1 cellular context compared by ENCODE assay signal in the genomic region with DNA sequence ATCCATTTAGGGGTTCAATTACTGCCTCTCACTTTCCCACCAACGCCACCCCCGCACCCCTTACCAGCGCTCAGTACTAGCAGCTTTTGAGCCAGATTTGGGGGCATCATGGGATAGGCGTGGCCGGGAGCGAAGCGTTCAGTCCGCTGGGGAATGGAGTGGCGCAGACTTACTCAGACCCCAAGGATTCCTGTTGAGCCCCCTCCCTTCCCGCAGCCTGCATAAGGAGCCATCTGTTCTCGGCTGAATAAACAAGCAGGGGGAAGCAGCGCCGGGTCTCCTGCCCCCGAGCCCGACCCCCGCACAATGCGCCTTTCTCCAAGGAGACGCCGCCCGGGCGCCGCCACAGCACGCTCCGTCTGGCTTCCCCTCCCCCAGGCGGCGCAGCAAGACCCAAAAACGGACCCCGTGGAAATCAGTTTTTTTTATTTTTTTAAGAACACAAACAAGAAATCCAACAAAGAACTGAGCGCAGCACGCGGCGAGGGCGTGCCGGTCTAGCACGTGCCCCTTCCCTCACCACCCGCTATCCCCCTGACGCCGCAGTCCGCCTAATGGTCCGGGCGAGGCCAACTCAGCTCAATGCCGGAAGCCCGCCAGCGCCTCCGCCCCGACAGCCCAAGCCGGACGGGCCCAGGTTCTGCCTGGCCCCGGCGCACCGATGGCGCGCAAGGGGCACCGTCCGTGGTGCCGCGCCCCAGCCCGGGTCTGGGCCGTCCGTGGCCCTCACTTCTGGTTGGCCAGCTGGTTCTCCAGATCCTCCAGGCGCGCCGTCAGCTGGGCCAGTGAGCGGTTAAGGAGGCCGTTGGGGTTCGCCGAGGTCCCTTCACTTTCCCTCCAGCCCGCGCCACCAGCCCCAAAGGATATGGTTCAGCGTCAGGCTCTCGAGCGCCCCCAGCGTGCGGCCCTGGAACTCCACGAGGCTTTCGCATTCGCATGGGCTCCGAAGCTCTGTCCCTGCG.
TF ChIP-seq lines count a peak whose summit lies in the region.

No MANE protein-coding gene starts in this region.

TF ChIP-seq in K562, 482 proteins besides CTCF, POLR2A, EP300 and RAD21 (continued from another document and continues in another):
- TF ChIP-seq ZNF431 (CRISPR knock-in tag; IDR thresholded peaks at IDR 0.05) (no peak), SRSF9 (IDR thresholded peaks at IDR 0.05; ENCODE audit: borderline replicate concordance, low read depth, low read length) (no peak), TBP (optimal IDR thresholded peaks at IDR 0.05; ENCODE audit: low read depth, low read length) (peak; percentile 68), MAZ (CRISPR knock-in tag; conservative IDR thresholded peaks at IDR 0.05 in 1 of 2, IDR thresholded peaks at IDR 0.05 in 1 of 2) (0 out of 4 replicates have a peak, but pooled peaks of 1 of the 2 experiments have one; percentile 53), THRAP3 (IDR thresholded peaks at IDR 0.05; ENCODE audit: borderline replicate concordance) (no peak), GATA2 (CRISPR knock-in tag; IDR thresholded peaks at IDR 0.05) (no peak), RHOXF2B (CRISPR knock-in tag; conservative IDR thresholded peaks at IDR 0.05) (no peak), ZNF830 (CRISPR knock-in tag; IDR thresholded peaks at IDR 0.05) (0 out of 2 replicates have a peak, but pooled peaks have one; percentile 66), ILF3 (IDR thresholded peaks at IDR 0.05; ENCODE audit: borderline replicate concordance) (no peak), MBD2 (IDR thresholded peaks at IDR 0.05; ENCODE audit: borderline replicate concordance, low read depth) (no peak), NCOA1 (IDR thresholded peaks at IDR 0.05; ENCODE audit: low read depth) (no peak), ZSCAN29 (IDR thresholded peaks at IDR 0.05) (no peak), ATF1 (CRISPR knock-in tag; IDR thresholded peaks at IDR 0.05) (no peak), ATF1 (tag; IDR thresholded peaks at IDR 0.05) (peak; percentile 35; the same call in 1 of the 2 replicates), RFX5 (IDR thresholded peaks at IDR 0.05; ENCODE audit: low read depth, low read length) (no peak), RBM15 (IDR thresholded peaks at IDR 0.05; ENCODE audit: insufficient read depth, low read length) (no peak), EHMT2 (IDR thresholded peaks at IDR 0.05) (no peak), ELF1 (tag; IDR thresholded peaks at IDR 0.05) (0 out of 2 replicates have a peak, but pooled peaks have one; percentile 32), HDAC3 (IDR thresholded peaks at IDR 0.05; ENCODE audit: borderline replicate concordance, partially characterized antibody) (no peak), MEF2D (tag; conservative IDR thresholded peaks at IDR 0.05; ENCODE audit: low read depth) (no peak), NONO (IDR thresholded peaks at IDR 0.05; ENCODE audit: low read depth in 2 of 2, low read length in 1 of 2) (no peak), RB1 (IDR thresholded peaks at IDR 0.05; ENCODE audit: low read depth) (no peak; the same call in 1 of the 2 replicates), CEBPG (CRISPR knock-in tag; IDR thresholded peaks at IDR 0.05) (no peak), CEBPG (tag; conservative IDR thresholded peaks at IDR 0.05 in 1 of 2, IDR thresholded peaks at IDR 0.05 in 1 of 2) (no peak), ZNF232 (CRISPR knock-in tag; IDR thresholded peaks at IDR 0.05) (no peak), NCOA6 (IDR thresholded peaks at IDR 0.05) (peak; percentile 94)
- TF ChIP-seq, protein P1, sequence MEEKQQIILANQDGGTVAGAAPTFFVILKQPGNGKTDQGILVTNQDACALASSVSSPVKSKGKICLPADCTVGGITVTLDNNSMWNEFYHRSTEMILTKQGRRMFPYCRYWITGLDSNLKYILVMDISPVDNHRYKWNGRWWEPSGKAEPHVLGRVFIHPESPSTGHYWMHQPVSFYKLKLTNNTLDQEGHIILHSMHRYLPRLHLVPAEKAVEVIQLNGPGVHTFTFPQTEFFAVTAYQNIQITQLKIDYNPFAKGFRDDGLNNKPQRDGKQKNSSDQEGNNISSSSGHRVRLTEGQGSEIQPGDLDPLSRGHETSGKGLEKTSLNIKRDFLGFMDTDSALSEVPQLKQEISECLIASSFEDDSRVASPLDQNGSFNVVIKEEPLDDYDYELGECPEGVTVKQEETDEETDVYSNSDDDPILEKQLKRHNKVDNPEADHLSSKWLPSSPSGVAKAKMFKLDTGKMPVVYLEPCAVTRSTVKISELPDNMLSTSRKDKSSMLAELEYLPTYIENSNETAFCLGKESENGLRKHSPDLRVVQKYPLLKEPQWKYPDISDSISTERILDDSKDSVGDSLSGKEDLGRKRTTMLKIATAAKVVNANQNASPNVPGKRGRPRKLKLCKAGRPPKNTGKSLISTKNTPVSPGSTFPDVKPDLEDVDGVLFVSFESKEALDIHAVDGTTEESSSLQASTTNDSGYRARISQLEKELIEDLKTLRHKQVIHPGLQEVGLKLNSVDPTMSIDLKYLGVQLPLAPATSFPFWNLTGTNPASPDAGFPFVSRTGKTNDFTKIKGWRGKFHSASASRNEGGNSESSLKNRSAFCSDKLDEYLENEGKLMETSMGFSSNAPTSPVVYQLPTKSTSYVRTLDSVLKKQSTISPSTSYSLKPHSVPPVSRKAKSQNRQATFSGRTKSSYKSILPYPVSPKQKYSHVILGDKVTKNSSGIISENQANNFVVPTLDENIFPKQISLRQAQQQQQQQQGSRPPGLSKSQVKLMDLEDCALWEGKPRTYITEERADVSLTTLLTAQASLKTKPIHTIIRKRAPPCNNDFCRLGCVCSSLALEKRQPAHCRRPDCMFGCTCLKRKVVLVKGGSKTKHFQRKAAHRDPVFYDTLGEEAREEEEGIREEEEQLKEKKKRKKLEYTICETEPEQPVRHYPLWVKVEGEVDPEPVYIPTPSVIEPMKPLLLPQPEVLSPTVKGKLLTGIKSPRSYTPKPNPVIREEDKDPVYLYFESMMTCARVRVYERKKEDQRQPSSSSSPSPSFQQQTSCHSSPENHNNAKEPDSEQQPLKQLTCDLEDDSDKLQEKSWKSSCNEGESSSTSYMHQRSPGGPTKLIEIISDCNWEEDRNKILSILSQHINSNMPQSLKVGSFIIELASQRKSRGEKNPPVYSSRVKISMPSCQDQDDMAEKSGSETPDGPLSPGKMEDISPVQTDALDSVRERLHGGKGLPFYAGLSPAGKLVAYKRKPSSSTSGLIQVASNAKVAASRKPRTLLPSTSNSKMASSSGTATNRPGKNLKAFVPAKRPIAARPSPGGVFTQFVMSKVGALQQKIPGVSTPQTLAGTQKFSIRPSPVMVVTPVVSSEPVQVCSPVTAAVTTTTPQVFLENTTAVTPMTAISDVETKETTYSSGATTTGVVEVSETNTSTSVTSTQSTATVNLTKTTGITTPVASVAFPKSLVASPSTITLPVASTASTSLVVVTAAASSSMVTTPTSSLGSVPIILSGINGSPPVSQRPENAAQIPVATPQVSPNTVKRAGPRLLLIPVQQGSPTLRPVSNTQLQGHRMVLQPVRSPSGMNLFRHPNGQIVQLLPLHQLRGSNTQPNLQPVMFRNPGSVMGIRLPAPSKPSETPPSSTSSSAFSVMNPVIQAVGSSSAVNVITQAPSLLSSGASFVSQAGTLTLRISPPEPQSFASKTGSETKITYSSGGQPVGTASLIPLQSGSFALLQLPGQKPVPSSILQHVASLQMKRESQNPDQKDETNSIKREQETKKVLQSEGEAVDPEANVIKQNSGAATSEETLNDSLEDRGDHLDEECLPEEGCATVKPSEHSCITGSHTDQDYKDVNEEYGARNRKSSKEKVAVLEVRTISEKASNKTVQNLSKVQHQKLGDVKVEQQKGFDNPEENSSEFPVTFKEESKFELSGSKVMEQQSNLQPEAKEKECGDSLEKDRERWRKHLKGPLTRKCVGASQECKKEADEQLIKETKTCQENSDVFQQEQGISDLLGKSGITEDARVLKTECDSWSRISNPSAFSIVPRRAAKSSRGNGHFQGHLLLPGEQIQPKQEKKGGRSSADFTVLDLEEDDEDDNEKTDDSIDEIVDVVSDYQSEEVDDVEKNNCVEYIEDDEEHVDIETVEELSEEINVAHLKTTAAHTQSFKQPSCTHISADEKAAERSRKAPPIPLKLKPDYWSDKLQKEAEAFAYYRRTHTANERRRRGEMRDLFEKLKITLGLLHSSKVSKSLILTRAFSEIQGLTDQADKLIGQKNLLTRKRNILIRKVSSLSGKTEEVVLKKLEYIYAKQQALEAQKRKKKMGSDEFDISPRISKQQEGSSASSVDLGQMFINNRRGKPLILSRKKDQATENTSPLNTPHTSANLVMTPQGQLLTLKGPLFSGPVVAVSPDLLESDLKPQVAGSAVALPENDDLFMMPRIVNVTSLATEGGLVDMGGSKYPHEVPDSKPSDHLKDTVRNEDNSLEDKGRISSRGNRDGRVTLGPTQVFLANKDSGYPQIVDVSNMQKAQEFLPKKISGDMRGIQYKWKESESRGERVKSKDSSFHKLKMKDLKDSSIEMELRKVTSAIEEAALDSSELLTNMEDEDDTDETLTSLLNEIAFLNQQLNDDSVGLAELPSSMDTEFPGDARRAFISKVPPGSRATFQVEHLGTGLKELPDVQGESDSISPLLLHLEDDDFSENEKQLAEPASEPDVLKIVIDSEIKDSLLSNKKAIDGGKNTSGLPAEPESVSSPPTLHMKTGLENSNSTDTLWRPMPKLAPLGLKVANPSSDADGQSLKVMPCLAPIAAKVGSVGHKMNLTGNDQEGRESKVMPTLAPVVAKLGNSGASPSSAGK (IDR thresholded peaks at IDR 0.05) = peak; percentile 87
- TF ChIP-seq, protein P2, sequence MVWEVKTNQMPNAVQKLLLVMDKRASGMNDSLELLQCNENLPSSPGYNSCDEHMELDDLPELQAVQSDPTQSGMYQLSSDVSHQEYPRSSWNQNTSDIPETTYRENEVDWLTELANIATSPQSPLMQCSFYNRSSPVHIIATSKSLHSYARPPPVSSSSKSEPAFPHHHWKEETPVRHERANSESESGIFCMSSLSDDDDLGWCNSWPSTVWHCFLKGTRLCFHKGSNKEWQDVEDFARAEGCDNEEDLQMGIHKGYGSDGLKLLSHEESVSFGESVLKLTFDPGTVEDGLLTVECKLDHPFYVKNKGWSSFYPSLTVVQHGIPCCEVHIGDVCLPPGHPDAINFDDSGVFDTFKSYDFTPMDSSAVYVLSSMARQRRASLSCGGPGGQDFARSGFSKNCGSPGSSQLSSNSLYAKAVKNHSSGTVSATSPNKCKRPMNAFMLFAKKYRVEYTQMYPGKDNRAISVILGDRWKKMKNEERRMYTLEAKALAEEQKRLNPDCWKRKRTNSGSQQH (CRISPR knock-in tag; IDR thresholded peaks at IDR 0.05) = no peak
- TF ChIP-seq, protein P3, sequence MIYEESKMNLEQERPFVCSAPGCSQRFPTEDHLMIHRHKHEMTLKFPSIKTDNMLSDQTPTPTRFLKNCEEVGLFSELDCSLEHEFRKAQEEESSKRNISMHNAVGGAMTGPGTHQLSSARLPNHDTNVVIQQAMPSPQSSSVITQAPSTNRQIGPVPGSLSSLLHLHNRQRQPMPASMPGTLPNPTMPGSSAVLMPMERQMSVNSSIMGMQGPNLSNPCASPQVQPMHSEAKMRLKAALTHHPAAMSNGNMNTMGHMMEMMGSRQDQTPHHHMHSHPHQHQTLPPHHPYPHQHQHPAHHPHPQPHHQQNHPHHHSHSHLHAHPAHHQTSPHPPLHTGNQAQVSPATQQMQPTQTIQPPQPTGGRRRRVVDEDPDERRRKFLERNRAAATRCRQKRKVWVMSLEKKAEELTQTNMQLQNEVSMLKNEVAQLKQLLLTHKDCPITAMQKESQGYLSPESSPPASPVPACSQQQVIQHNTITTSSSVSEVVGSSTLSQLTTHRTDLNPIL (CRISPR knock-in tag; IDR thresholded peaks at IDR 0.05) = no peak
- TF ChIP-seq, protein P4, sequence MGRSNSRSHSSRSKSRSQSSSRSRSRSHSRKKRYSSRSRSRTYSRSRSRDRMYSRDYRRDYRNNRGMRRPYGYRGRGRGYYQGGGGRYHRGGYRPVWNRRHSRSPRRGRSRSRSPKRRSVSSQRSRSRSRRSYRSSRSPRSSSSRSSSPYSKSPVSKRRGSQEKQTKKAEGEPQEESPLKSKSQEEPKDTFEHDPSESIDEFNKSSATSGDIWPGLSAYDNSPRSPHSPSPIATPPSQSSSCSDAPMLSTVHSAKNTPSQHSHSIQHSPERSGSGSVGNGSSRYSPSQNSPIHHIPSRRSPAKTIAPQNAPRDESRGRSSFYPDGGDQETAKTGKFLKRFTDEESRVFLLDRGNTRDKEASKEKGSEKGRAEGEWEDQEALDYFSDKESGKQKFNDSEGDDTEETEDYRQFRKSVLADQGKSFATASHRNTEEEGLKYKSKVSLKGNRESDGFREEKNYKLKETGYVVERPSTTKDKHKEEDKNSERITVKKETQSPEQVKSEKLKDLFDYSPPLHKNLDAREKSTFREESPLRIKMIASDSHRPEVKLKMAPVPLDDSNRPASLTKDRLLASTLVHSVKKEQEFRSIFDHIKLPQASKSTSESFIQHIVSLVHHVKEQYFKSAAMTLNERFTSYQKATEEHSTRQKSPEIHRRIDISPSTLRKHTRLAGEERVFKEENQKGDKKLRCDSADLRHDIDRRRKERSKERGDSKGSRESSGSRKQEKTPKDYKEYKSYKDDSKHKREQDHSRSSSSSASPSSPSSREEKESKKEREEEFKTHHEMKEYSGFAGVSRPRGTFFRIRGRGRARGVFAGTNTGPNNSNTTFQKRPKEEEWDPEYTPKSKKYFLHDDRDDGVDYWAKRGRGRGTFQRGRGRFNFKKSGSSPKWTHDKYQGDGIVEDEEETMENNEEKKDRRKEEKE (IDR thresholded peaks at IDR 0.05; ENCODE audit: borderline replicate concordance in 1 of 2, control insufficient read depth in 1 of 2, low read depth in 2 of 2, low read length in 1 of 2) = no peak
- TF ChIP-seq, protein P5, sequence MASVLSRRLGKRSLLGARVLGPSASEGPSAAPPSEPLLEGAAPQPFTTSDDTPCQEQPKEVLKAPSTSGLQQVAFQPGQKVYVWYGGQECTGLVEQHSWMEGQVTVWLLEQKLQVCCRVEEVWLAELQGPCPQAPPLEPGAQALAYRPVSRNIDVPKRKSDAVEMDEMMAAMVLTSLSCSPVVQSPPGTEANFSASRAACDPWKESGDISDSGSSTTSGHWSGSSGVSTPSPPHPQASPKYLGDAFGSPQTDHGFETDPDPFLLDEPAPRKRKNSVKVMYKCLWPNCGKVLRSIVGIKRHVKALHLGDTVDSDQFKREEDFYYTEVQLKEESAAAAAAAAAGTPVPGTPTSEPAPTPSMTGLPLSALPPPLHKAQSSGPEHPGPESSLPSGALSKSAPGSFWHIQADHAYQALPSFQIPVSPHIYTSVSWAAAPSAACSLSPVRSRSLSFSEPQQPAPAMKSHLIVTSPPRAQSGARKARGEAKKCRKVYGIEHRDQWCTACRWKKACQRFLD (CRISPR knock-in tag; IDR thresholded peaks at IDR 0.05) = no peak
- TF ChIP-seq, protein P6, sequence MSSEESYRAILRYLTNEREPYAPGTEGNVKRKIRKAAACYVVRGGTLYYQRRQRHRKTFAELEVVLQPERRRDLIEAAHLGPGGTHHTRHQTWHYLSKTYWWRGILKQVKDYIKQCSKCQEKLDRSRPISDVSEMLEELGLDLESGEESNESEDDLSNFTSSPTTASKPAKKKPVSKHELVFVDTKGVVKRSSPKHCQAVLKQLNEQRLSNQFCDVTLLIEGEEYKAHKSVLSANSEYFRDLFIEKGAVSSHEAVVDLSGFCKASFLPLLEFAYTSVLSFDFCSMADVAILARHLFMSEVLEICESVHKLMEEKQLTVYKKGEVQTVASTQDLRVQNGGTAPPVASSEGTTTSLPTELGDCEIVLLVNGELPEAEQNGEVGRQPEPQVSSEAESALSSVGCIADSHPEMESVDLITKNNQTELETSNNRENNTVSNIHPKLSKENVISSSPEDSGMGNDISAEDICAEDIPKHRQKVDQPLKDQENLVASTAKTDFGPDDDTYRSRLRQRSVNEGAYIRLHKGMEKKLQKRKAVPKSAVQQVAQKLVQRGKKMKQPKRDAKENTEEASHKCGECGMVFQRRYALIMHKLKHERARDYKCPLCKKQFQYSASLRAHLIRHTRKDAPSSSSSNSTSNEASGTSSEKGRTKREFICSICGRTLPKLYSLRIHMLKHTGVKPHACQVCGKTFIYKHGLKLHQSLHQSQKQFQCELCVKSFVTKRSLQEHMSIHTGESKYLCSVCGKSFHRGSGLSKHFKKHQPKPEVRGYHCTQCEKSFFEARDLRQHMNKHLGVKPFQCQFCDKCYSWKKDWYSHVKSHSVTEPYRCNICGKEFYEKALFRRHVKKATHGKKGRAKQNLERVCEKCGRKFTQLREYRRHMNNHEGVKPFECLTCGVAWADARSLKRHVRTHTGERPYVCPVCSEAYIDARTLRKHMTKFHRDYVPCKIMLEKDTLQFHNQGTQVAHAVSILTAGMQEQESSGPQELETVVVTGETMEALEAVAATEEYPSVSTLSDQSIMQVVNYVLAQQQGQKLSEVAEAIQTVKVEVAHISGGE (CRISPR knock-in tag; IDR thresholded peaks at IDR 0.05) = no peak
